31 cellular contexts compared by ENCODE assay signal in the genomic region with DNA sequence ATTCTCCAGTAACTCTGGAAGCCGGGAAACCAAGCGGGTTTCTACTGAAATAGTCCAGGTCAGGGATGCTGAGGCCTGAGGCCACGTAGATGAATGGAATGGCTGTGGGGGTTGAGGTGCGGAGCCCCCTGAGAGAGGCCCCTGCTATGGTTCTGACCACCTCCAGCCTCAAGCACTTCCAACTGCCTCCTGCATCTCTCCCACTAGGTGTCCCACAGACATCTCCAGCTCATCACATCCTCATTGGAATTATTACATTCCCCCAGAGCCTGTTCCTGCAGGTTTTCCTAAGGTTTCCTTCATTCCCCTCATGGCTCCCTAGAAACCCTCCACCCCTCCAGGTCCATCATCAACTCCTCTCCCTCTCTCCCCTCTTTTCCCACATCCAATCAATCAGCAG. TPM values are rescaled to one million over a fixed set of nuclear protein-coding genes. Genes with fewer than 3 reads are reported as not detected.
DNase-seq lines count a peak whose midpoint lies in the region; ATAC-seq and TF ChIP-seq lines count a peak whose summit lies in the region.
"Had no signal": no experiment of that assay in that cellular context is flagged by ENCODE, and none has a peak within 500 bp of the region (broad histone marks: within the 10 kb centered on the region; RNA-seq: fewer than 3 reads in every experiment).

No MANE protein-coding gene starts in this region.

- H3K36me3 Mint-ChIP-seq in chondrocyte (ENCODE audit: low read depth) = peaks cover 10% of the 10 kb centered on the region
- H3K36me3 Mint-ChIP-seq: activated CD8-positive, alpha-beta memory T cell treated with anti-CD3 and anti-CD28 coated beads, Interleukin-2, amount 10 ng/mL, durations not matched to agents 7 days and 5 days; brain; memory B cell had no signal

- H3K14ac ChIP-seq in IMR-90 (replicated peaks; ENCODE audit: low read depth, low read length) (no peak overlapping the region), mesenchymal stem cell (ENCODE audit: low read length in 2 of 2) (no peak overlapping the region)

- H3K79me1 ChIP-seq in IMR-90 (ENCODE audit: low read depth in 1 of 2, low read length in 2 of 2) = no peaks in the 10 kb centered on the region
- no peaks in the 10 kb centered on the region for H3K79me1 ChIP-seq in mesenchymal stem cell (replicated peaks; ENCODE audit: low read length, poor library complexity, severe bottlenecking)

- peaks cover 47% of the 10 kb centered on the region for H3K27me3 Mint-ChIP-seq in chondrocyte (ENCODE audit: low read depth)

- ATAC-seq in IMR-90 (ENCODE audit: low read depth) = no peak
- no peak for ATAC-seq in GM21737 (IDR thresholded peaks at IDR 0.05; ENCODE audit: unreplicated experiment)
- ATAC-seq: activated CD8-positive, alpha-beta memory T cell treated with anti-CD3 and anti-CD28 coated beads, Interleukin-2, amount 10 ng/mL, durations not matched to agents 7 days and 5 days; activated T-cell treated with anti-CD3 and anti-CD28 coated beads, Interleukin-2, amount 50 U/mL, for 72 hours; left lobe of liver had no signal

- no peak overlapping the region for H2BK12ac ChIP-seq in mesenchymal stem cell (ENCODE audit: low read length in 2 of 2)

- CTCF ChIA-PET in BJ (lab: Yijun Ruan, JAX) (interaction anchor here (0.6 kb wide), 1 partner anchor 270 kb away, joined by 3 read pairs; no protein-coding TSS in a partner anchor), IMR-90 (lab: Yijun Ruan, JAX) (interaction anchor here (1.0 to 1.4 kb wide), 2 partner anchors 19 to 96 kb away, joined by 3 read pairs; no protein-coding TSS in a partner anchor)

- H2BK5ac ChIP-seq in IMR-90 (ENCODE audit: low read depth, low read length, poor library complexity, severe bottlenecking) (no peak overlapping the region), mesenchymal stem cell (ENCODE audit: low read depth, low read length, poor library complexity, severe bottlenecking) (no peak overlapping the region)

- H2AFZ ChIP-seq in IMR-90 (replicated peaks; ENCODE audit: low read length, poor library complexity) (no peak overlapping the region), mesenchymal stem cell (ENCODE audit: low read depth, low read length) (no peak overlapping the region)

- no peaks in the 10 kb centered on the region; the same call in 1 of the 2 replicates for H3K27me3 ChIP-seq in BJ (ENCODE audit: control insufficient read depth, insufficient read depth, low read length)
- peaks cover 32% of the 10 kb centered on the region for H3K27me3 ChIP-seq in IMR-90 (ENCODE audit: control insufficient read depth, insufficient read depth, low read length)
- peaks cover 4 to 13% of the 10 kb centered on the region in 2 experiments for H3K27me3 ChIP-seq in mesenchymal stem cell (ENCODE audit: control insufficient read depth in 1 of 2, insufficient read depth in 1 of 2, low read length in 2 of 2)
- H3K27me3 ChIP-seq: ovary, upper lobe of left lung had no signal

- H3K36me3 ChIP-seq in BJ (ENCODE audit: control insufficient read depth, insufficient read depth, low read length) = no peaks in the 10 kb centered on the region
- no peaks in the 10 kb centered on the region for H3K36me3 ChIP-seq in IMR-90 (ENCODE audit: control insufficient read depth, insufficient read depth, low read length)
- H3K36me3 ChIP-seq in mesenchymal stem cell (ENCODE audit: control insufficient read depth in 1 of 2, insufficient read depth in 2 of 2, low read depth in 1 of 2, low read length in 2 of 2) = no peaks in the 10 kb centered on the region
- H3K36me3 ChIP-seq: ovary, suprapubic skin, upper lobe of left lung had no signal

- H4K8ac ChIP-seq in IMR-90 (ENCODE audit: low read depth in 2 of 2, low read length in 2 of 2) (no peak overlapping the region), mesenchymal stem cell (ENCODE audit: low read length) (no peak overlapping the region)

- H4K91ac ChIP-seq in IMR-90 (ENCODE audit: insufficient read depth, low read depth, low read length) = no peak overlapping the region
- no peak overlapping the region for H4K91ac ChIP-seq in mesenchymal stem cell (ENCODE audit: low read length)

- DNase-seq in BJ (ENCODE audit: low read depth) (no peak), IMR-90 (no peak), chondrocyte (ENCODE audit: low spot score) (no peak), mesenchymal stem cell (no peak), ureter (ENCODE audit: low spot score) (no peak), NCI-H2029 treated with DMSO at 0.1 percent for 48 hours (lab: John Stamatoyannopoulos, UW) (no peak)
- DNase-seq in activated CD4-positive, alpha-beta T cell treated with anti-CD3 and anti-CD28 coated beads, Interleukin-2, amount 50 U/mL, for 1 hour = no peak
- DNase-seq: activated CD4-positive, alpha-beta T cell treated with anti-CD3 and anti-CD28 coated beads, Interleukin-2, amount 50 U/mL, for 4 hours; activated CD8-positive, alpha-beta memory T cell treated with anti-CD3 and anti-CD28 coated beads, Interleukin-2, amount 10 ng/mL, durations not matched to agents 7 days and 5 days; activated T-cell treated with anti-CD3 and anti-CD28 coated beads, Interleukin-2, amount 50 U/mL, for 72 hours; CD4-positive, alpha-beta T cell; KG1; NCI-H1417; NCI-H2081; NCI-H526; OCI-M1; ovary; SK-N-SH; stimulated activated naive CD4-positive, alpha-beta T cell treated with Interleukin-2 at 50 U/mL for 16 hours; upper lobe of left lung had no signal

- no peak overlapping the region for H3K56ac ChIP-seq in IMR-90 (ENCODE audit: extremely low read depth, insufficient read depth, low read length)

- dilution Hi-C loops in IMR-90 (cut with HindIII; ENCODE audit: low sequenced_read_pairs, unreplicated experiment) = no loop called here

- peaks cover 6% of the 10 kb centered on the region for H3K9me3 Mint-ChIP-seq in chondrocyte (ENCODE audit: low read depth)
- H3K9me3 Mint-ChIP-seq: activated T-cell treated with anti-CD3 and anti-CD28 coated beads, Interleukin-2, amount 50 U/mL, for 72 hours; CD4-positive, alpha-beta T cell; memory B cell; neural crest cell had no signal

- H2BK15ac ChIP-seq in IMR-90 (ENCODE audit: low read depth, low read length) (no peak overlapping the region), mesenchymal stem cell (ENCODE audit: low read depth, poor library complexity, severe bottlenecking) (peak overlapping the region; percentile 56)

- TF ChIP-seq CTCF in BJ (IDR thresholded peaks at IDR 0.05; ENCODE audit: insufficient read depth, low read depth, low read length) = peak; percentile 5; the same call in 1 of the 2 replicates
- 0 out of 2 replicates have a peak, but pooled peaks have one; percentile 9 for TF ChIP-seq CTCF in IMR-90 (conservative IDR thresholded peaks at IDR 0.05; ENCODE audit: low read depth, low read length)
- peak; percentile 16 for TF ChIP-seq CTCF in chondrocyte (IDR thresholded peaks at IDR 0.05)

- H3K4me2 ChIP-seq in IMR-90 (ENCODE audit: low read depth, low read length) = no peak overlapping the region
- no peak overlapping the region for H3K4me2 ChIP-seq in mesenchymal stem cell (ENCODE audit: low read length, poor library complexity, severe bottlenecking)
- H3K4me2 ChIP-seq: SK-N-SH, smooth muscle cell had no signal

- H3K4me3 ChIP-seq in BJ (ENCODE audit: low read depth, low read length) (no peak overlapping the region), IMR-90 (ENCODE audit: insufficient read depth, low read depth, low read length) (no peak overlapping the region), mesenchymal stem cell (ENCODE audit: insufficient read depth in 1 of 2, low read depth in 1 of 2, low read length in 2 of 2) (no peak overlapping the region)
- H3K4me3 ChIP-seq: ovary, smooth muscle cell, suprapubic skin, upper lobe of left lung had no signal

- no peaks in the 10 kb centered on the region for H3K9me1 ChIP-seq in IMR-90 (ENCODE audit: insufficient read depth, low read length)

- H3K4me3 Mint-ChIP-seq in chondrocyte (ENCODE audit: unreplicated experiment) = no peak overlapping the region
- H3K4me3 Mint-ChIP-seq: activated CD8-positive, alpha-beta memory T cell treated with anti-CD3 and anti-CD28 coated beads, Interleukin-2, amount 10 ng/mL, durations not matched to agents 7 days and 5 days; activated T-cell treated with anti-CD3 and anti-CD28 coated beads, Interleukin-2, amount 50 U/mL, for 72 hours; brain; CD4-positive, alpha-beta T cell; memory B cell; neural crest cell had no signal

- in situ Hi-C loops in IMR-90 (cut with MboI; ENCODE audit: low sequenced_read_pairs) = no loop called here

- no peak overlapping the region for H3K27ac Mint-ChIP-seq in chondrocyte (ENCODE audit: unreplicated experiment)
- H3K27ac Mint-ChIP-seq: activated CD8-positive, alpha-beta memory T cell treated with anti-CD3 and anti-CD28 coated beads, Interleukin-2, amount 10 ng/mL, durations not matched to agents 7 days and 5 days; activated T-cell treated with anti-CD3 and anti-CD28 coated beads, Interleukin-2, amount 50 U/mL, for 72 hours; brain; CD4-positive, alpha-beta T cell; memory B cell had no signal

- H2AK5ac ChIP-seq in IMR-90 (ENCODE audit: low read depth, low read length) (no peak overlapping the region), mesenchymal stem cell (ENCODE audit: low read length, severe bottlenecking) (no peak overlapping the region)

- no peak overlapping the region for H2AK9ac ChIP-seq in IMR-90 (replicated peaks; ENCODE audit: low read depth, low read length, poor library complexity)

- POLR2A ChIA-PET in BJ (lab: Charles Lee) = no interaction called here
- POLR2A ChIA-PET in IMR-90 (lab: Charles Lee; ENCODE audit: unreplicated experiment) = no interaction called here

- H4K5ac ChIP-seq in IMR-90 (ENCODE audit: low read depth, low read length) = no peak overlapping the region

- no peaks in the 10 kb centered on the region for H4K20me1 ChIP-seq in IMR-90 (ENCODE audit: insufficient read depth, low read length)

- no TSS peak for BruUV-seq in IMR-90 (replicated peaks; lab: Mats Ljungman, UMichigan)

- no CpG with 5 or more reads among the region's 4 CpGs for WGBS in IMR-90 (ENCODE audit: extremely low coverage in 2 of 2, insufficient read length in 1 of 2), 2 experiments
- 96% methylated on average over 4 of the region's 4 CpGs for WGBS in mesenchymal stem cell

- H3K9me3 ChIP-seq in IMR-90 (ENCODE audit: control insufficient read depth, insufficient read depth, low read length) (no peaks in the 10 kb centered on the region; the same call in 1 of the 2 replicates), mesenchymal stem cell (ENCODE audit: control insufficient read depth, low read length) (no peaks in the 10 kb centered on the region)
- H3K9me3 ChIP-seq: ovary, SK-N-SH, suprapubic skin, upper lobe of left lung had no signal

- H3K4me1 ChIP-seq in IMR-90 (ENCODE audit: control insufficient read depth, insufficient read depth, low read length) (no peaks in the 10 kb centered on the region; the same call in 1 of the 2 replicates), mesenchymal stem cell (ENCODE audit: control insufficient read depth, insufficient read depth, low read depth, low read length) (peaks cover 4% of the 10 kb centered on the region)
- H3K4me1 ChIP-seq: suprapubic skin, upper lobe of left lung had no signal

- H2BK120ac ChIP-seq in IMR-90 (ENCODE audit: low read depth, low read length) = no peak overlapping the region
- H2BK120ac ChIP-seq in mesenchymal stem cell (ENCODE audit: low read depth, low read length) = no peak overlapping the region

- H3K4ac ChIP-seq in IMR-90 (ENCODE audit: low read depth, low read length) (no peak overlapping the region), mesenchymal stem cell (ENCODE audit: low read depth in 1 of 2, low read length in 2 of 2) (no peak overlapping the region)

- intact Hi-C loops in IMR-90 (cut with micrococcal nuclease) = no loop called here

- H3K18ac ChIP-seq in IMR-90 (ENCODE audit: low read depth, low read length) (no peak overlapping the region), mesenchymal stem cell (ENCODE audit: low read depth in 1 of 2, low read length in 2 of 2) (no peak overlapping the region)

- H2BK20ac ChIP-seq in IMR-90 (ENCODE audit: low read depth, low read length) = no peak overlapping the region

- H3K9ac ChIP-seq in IMR-90 (ENCODE audit: low read depth, low read length) (no peak overlapping the region), mesenchymal stem cell (ENCODE audit: low read length) (no peak overlapping the region)
- H3K9ac ChIP-seq: SK-N-SH had no signal

- H3K27ac ChIP-seq in IMR-90 (ENCODE audit: insufficient read depth, low read length) = no peak overlapping the region
- no peak overlapping the region for H3K27ac ChIP-seq in mesenchymal stem cell (ENCODE audit: low read length, poor library complexity, severe bottlenecking)
- H3K27ac ChIP-seq: ovary, suprapubic skin, upper lobe of left lung had no signal

- H3K4me1 Mint-ChIP-seq in chondrocyte (ENCODE audit: low read depth) = peaks cover 3% of the 10 kb centered on the region
- H3K4me1 Mint-ChIP-seq: activated CD8-positive, alpha-beta memory T cell treated with anti-CD3 and anti-CD28 coated beads, Interleukin-2, amount 10 ng/mL, durations not matched to agents 7 days and 5 days had no signal

- no peak for TF ChIP-seq RAD21 in IMR-90 (IDR thresholded peaks at IDR 0.05; ENCODE audit: low read length)

- H3K23ac ChIP-seq in IMR-90 (ENCODE audit: low read depth, low read length) (no peak overlapping the region), mesenchymal stem cell (ENCODE audit: low read length in 2 of 2) (no peak overlapping the region)

- no peak for TF ChIP-seq POLR2A in IMR-90 (IDR thresholded peaks at IDR 0.05; ENCODE audit: low read depth, low read length)

RNA-seq across cellular contexts. Expression of gene UNC5CL, which starts 48.7 kb away (rescaled TPM):
- polyA plus RNA-seq in BJ (2011; rRNA removed) (not detected in 2 replicates), IMR-90 (2012; rRNA removed) (not detected in 2 replicates)
- polyA minus RNA-seq in BJ (2011; rRNA and poly(A)+ RNA removed) = not detected in 2 replicates
- total RNA-seq in IMR-90 (2012; rRNA removed) (not detected in 2 replicates), chondrocyte (0.25 to 0.36 TPM in 2 of 3 replicates, not detected in the other), ureter (1.6 TPM)
- polyA plus RNA-seq in IMR-90 (2012; cell fraction: cytosol; rRNA removed) = 0.02 TPM in 2 replicates
- 0.19 and 0.27 TPM in 2 replicates for polyA plus RNA-seq in IMR-90 (2012; cell fraction: nucleus; rRNA removed; ENCODE audit: low replicate concordance)
- polyA plus RNA-seq in mesenchymal stem cell (2013, experiment 1 of 2) = 0.11 TPM
- polyA plus RNA-seq in mesenchymal stem cell (2013, experiment 2 of 2) = 0.08 TPM

RNA-seq across cellular contexts. Expression of gene TSPO2, which starts 52.0 kb away (rescaled TPM):
- polyA plus RNA-seq in BJ (2011; rRNA removed) = not detected in 2 replicates
- not detected in 2 replicates for polyA minus RNA-seq in BJ (2011; rRNA and poly(A)+ RNA removed)
- total RNA-seq in IMR-90 (2012; rRNA removed) = not detected in 2 replicates
- polyA plus RNA-seq in IMR-90 (2012; rRNA removed) = not detected in 2 replicates
- polyA plus RNA-seq in IMR-90 (2012; cell fraction: cytosol; rRNA removed) = not detected in 2 replicates
- polyA plus RNA-seq in IMR-90 (2012; cell fraction: nucleus; rRNA removed; ENCODE audit: low replicate concordance) = not detected in 2 replicates
- total RNA-seq in chondrocyte = not detected in 3 replicates
- polyA plus RNA-seq in mesenchymal stem cell (2013, experiment 1 of 2) = not detected
- not detected for polyA plus RNA-seq in mesenchymal stem cell (2013, experiment 2 of 2)
- not detected for total RNA-seq in ureter
- total RNA-seq: activated CD8-positive, alpha-beta memory T cell treated with anti-CD3 and anti-CD28 coated beads, Interleukin-2, amount 10 ng/mL, durations not matched to agents 7 days and 5 days; activated T-cell treated with anti-CD3 and anti-CD28 coated beads, Interleukin-2, amount 50 U/mL, for 72 hours; CD4-positive, alpha-beta T cell; endothelial cell of umbilical vein; fibroblast of lung; neural crest cell; ovary; renal cortical epithelial cell; smooth muscle cell; suprapubic skin; T-helper 1 cell treated with Interleukin-12 subunit alpha and Interleukin-12 subunit beta and Interleukin-4 antibody, amounts not matched to agents 30 ng/mL and 1 ng/mL, for 36 hours; upper lobe of left lung had no signal
- polyA plus RNA-seq: endothelial cell of umbilical vein, fibroblast of lung, ovary, SK-N-SH, smooth muscle cell had no signal
